Comparison of ENCODE assay signal across 1 cellular context in the genomic region with DNA sequence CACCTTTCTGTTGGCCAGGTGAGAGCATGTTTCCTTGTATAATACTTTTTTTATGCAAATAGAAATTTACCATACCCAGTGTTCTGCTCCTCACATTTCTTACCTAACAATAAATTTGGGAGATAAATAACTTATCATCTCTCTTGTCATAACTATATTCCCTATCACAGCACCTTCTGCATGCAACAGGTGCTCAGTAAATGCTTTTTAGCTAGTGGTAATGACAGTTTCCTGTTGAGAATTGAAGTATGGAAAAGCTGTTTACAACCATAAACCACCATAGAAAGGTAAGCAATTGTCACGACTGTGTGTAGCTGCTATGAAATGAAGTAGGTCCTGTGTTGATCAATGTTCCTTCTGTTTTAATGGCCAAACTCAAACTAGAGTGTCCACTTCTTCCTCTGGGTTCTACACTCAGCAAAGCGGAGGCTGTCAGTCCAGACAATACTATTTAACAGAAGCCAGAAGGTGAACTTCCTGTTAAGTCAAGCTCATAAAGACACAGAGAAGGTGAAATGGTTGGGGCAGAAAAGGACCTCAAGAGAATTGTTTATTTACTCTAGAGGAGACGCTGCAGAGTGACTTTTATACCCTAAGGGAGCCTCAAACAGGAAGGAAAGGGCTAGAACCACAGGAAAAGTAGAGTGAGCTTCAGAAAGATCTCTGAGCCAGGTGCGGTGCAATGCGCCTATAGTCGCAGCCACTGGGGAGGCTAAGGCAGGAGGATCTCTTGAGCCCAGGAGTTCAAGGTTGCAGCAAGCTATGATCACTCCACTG.
TF ChIP-seq lines count a peak whose summit lies in the region.

No MANE protein-coding gene starts in this region.

TF ChIP-seq in WTC11, 78 proteins besides CTCF, POLR2A, EP300 and RAD21 (continued from another document):
- TF ChIP-seq, protein P1, sequence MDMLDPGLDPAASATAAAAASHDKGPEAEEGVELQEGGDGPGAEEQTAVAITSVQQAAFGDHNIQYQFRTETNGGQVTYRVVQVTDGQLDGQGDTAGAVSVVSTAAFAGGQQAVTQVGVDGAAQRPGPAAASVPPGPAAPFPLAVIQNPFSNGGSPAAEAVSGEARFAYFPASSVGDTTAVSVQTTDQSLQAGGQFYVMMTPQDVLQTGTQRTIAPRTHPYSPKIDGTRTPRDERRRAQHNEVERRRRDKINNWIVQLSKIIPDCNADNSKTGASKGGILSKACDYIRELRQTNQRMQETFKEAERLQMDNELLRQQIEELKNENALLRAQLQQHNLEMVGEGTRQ (CRISPR knock-in tag; IDR thresholded peaks at IDR 0.05) = no peak
- TF ChIP-seq, protein P2, sequence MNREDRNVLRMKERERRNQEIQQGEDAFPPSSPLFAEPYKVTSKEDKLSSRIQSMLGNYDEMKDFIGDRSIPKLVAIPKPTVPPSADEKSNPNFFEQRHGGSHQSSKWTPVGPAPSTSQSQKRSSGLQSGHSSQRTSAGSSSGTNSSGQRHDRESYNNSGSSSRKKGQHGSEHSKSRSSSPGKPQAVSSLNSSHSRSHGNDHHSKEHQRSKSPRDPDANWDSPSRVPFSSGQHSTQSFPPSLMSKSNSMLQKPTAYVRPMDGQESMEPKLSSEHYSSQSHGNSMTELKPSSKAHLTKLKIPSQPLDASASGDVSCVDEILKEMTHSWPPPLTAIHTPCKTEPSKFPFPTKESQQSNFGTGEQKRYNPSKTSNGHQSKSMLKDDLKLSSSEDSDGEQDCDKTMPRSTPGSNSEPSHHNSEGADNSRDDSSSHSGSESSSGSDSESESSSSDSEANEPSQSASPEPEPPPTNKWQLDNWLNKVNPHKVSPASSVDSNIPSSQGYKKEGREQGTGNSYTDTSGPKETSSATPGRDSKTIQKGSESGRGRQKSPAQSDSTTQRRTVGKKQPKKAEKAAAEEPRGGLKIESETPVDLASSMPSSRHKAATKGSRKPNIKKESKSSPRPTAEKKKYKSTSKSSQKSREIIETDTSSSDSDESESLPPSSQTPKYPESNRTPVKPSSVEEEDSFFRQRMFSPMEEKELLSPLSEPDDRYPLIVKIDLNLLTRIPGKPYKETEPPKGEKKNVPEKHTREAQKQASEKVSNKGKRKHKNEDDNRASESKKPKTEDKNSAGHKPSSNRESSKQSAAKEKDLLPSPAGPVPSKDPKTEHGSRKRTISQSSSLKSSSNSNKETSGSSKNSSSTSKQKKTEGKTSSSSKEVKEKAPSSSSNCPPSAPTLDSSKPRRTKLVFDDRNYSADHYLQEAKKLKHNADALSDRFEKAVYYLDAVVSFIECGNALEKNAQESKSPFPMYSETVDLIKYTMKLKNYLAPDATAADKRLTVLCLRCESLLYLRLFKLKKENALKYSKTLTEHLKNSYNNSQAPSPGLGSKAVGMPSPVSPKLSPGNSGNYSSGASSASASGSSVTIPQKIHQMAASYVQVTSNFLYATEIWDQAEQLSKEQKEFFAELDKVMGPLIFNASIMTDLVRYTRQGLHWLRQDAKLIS (CRISPR knock-in tag; IDR thresholded peaks at IDR 0.05; ENCODE audit: borderline replicate concordance) = no peak
- TF ChIP-seq, protein P3, sequence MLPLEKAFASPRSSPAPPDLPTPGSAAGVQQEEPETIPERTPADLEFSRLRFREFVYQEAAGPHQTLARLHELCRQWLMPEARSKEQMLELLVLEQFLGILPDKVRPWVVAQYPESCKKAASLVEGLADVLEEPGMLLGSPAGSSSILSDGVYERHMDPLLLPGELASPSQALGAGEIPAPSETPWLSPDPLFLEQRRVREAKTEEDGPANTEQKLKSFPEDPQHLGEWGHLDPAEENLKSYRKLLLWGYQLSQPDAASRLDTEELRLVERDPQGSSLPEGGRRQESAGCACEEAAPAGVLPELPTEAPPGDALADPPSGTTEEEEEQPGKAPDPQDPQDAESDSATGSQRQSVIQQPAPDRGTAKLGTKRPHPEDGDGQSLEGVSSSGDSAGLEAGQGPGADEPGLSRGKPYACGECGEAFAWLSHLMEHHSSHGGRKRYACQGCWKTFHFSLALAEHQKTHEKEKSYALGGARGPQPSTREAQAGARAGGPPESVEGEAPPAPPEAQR (CRISPR knock-in tag; IDR thresholded peaks at IDR 0.05) = no peak
- no peak for TF ChIP-seq ZNF317 (CRISPR knock-in tag; IDR thresholded peaks at IDR 0.05; ENCODE audit: borderline replicate concordance, low read depth)
- no peak for TF ChIP-seq GTF2I (CRISPR knock-in tag; conservative IDR thresholded peaks at IDR 0.05)
